ENCODE assay signal across 1 cellular context in the genomic region with DNA sequence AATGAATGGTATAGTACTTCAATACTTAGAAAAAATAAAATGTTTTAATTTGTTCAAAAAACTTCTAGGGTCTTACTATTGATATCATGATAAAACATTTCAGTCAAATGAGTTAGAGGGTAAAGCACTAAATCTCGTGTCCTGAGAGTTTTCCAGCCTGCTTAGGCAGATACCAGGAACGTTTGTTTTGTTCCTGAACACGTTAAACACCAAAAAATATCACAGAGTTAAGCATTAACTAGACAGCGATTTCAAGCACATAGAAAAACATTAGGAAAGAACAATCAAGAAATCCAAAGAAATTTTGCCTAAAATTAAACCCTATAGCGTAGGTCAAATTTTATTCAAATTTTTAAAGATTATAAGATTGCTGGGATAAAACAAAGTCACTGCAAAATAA.
TF ChIP-seq lines count a peak whose summit lies in the region.

No MANE protein-coding gene starts in this region.

TF ChIP-seq in HepG2, 621 proteins besides CTCF, POLR2A, EP300 and RAD21 (continued from another document):
- TF ChIP-seq HNRNPUL1 (IDR thresholded peaks at IDR 0.05; ENCODE audit: low read depth, low read length) = peak; percentile 70; the same call in 1 of the 2 replicates
- TF ChIP-seq, protein P1, sequence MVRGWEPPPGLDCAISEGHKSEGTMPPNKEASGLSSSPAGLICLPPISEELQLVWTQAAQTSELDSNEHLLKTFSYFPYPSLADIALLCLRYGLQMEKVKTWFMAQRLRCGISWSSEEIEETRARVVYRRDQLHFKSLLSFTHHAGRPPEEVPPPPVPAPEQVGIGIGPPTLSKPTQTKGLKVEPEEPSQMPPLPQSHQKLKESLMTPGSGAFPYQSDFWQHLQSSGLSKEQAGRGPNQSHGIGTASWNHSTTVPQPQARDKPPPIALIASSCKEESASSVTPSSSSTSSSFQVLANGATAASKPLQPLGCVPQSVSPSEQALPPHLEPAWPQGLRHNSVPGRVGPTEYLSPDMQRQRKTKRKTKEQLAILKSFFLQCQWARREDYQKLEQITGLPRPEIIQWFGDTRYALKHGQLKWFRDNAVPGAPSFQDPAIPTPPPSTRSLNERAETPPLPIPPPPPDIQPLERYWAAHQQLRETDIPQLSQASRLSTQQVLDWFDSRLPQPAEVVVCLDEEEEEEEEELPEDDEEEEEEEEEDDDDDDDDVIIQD (CRISPR knock-in tag; IDR thresholded peaks at IDR 0.05; ENCODE audit: low read depth) = peak; percentile 85
- TF ChIP-seq GATAD2A (CRISPR knock-in tag; IDR thresholded peaks at IDR 0.05) = peak; percentile 60
- 0 out of 2 replicates have a peak, but pooled peaks have one; percentile 16 for TF ChIP-seq RCOR2 (CRISPR knock-in tag; IDR thresholded peaks at IDR 0.05)
- peak; percentile 49; the same call in 1 of the 2 replicates for TF ChIP-seq SOX5 (CRISPR knock-in tag; IDR thresholded peaks at IDR 0.05; ENCODE audit: borderline replicate concordance)
- TF ChIP-seq, protein P2, sequence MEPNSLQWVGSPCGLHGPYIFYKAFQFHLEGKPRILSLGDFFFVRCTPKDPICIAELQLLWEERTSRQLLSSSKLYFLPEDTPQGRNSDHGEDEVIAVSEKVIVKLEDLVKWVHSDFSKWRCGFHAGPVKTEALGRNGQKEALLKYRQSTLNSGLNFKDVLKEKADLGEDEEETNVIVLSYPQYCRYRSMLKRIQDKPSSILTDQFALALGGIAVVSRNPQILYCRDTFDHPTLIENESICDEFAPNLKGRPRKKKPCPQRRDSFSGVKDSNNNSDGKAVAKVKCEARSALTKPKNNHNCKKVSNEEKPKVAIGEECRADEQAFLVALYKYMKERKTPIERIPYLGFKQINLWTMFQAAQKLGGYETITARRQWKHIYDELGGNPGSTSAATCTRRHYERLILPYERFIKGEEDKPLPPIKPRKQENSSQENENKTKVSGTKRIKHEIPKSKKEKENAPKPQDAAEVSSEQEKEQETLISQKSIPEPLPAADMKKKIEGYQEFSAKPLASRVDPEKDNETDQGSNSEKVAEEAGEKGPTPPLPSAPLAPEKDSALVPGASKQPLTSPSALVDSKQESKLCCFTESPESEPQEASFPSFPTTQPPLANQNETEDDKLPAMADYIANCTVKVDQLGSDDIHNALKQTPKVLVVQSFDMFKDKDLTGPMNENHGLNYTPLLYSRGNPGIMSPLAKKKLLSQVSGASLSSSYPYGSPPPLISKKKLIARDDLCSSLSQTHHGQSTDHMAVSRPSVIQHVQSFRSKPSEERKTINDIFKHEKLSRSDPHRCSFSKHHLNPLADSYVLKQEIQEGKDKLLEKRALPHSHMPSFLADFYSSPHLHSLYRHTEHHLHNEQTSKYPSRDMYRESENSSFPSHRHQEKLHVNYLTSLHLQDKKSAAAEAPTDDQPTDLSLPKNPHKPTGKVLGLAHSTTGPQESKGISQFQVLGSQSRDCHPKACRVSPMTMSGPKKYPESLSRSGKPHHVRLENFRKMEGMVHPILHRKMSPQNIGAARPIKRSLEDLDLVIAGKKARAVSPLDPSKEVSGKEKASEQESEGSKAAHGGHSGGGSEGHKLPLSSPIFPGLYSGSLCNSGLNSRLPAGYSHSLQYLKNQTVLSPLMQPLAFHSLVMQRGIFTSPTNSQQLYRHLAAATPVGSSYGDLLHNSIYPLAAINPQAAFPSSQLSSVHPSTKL (CRISPR knock-in tag; IDR thresholded peaks at IDR 0.05) = peak; percentile 59; the same call in 1 of the 2 replicates
- no peak for TF ChIP-seq HDAC2 (CRISPR knock-in tag; IDR thresholded peaks at IDR 0.05)
- peak; percentile 26; the same call in 1 of the 2 replicates for TF ChIP-seq SAP130 (CRISPR knock-in tag; IDR thresholded peaks at IDR 0.05; ENCODE audit: low read depth)
- TF ChIP-seq, protein P3, sequence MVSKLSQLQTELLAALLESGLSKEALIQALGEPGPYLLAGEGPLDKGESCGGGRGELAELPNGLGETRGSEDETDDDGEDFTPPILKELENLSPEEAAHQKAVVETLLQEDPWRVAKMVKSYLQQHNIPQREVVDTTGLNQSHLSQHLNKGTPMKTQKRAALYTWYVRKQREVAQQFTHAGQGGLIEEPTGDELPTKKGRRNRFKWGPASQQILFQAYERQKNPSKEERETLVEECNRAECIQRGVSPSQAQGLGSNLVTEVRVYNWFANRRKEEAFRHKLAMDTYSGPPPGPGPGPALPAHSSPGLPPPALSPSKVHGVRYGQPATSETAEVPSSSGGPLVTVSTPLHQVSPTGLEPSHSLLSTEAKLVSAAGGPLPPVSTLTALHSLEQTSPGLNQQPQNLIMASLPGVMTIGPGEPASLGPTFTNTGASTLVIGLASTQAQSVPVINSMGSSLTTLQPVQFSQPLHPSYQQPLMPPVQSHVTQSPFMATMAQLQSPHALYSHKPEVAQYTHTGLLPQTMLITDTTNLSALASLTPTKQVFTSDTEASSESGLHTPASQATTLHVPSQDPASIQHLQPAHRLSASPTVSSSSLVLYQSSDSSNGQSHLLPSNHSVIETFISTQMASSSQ (IDR thresholded peaks at IDR 0.05; ENCODE audit: low read depth) = peak; percentile 85
- TF ChIP-seq, protein P3 (CRISPR knock-in tag; IDR thresholded peaks at IDR 0.05; ENCODE audit: borderline replicate concordance) = peak; percentile 79; the same call in 1 of the 2 replicates
- TF ChIP-seq, protein P4, sequence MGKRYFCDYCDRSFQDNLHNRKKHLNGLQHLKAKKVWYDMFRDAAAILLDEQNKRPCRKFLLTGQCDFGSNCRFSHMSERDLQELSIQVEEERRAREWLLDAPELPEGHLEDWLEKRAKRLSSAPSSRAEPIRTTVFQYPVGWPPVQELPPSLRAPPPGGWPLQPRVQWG (CRISPR knock-in tag; IDR thresholded peaks at IDR 0.05; ENCODE audit: borderline replicate concordance, low read depth) = no peak
- TF ChIP-seq HNRNPLL (IDR thresholded peaks at IDR 0.05; ENCODE audit: low read depth, low read length, poor library complexity, severe bottlenecking) = no peak
- TF ChIP-seq ZNF484 (CRISPR knock-in tag; IDR thresholded peaks at IDR 0.05; ENCODE audit: borderline replicate concordance, low read depth) = no peak
- 0 out of 2 replicates have a peak, but pooled peaks have one; percentile 14 for TF ChIP-seq HDAC1 (CRISPR knock-in tag; IDR thresholded peaks at IDR 0.05)
- TF ChIP-seq, protein P5, sequence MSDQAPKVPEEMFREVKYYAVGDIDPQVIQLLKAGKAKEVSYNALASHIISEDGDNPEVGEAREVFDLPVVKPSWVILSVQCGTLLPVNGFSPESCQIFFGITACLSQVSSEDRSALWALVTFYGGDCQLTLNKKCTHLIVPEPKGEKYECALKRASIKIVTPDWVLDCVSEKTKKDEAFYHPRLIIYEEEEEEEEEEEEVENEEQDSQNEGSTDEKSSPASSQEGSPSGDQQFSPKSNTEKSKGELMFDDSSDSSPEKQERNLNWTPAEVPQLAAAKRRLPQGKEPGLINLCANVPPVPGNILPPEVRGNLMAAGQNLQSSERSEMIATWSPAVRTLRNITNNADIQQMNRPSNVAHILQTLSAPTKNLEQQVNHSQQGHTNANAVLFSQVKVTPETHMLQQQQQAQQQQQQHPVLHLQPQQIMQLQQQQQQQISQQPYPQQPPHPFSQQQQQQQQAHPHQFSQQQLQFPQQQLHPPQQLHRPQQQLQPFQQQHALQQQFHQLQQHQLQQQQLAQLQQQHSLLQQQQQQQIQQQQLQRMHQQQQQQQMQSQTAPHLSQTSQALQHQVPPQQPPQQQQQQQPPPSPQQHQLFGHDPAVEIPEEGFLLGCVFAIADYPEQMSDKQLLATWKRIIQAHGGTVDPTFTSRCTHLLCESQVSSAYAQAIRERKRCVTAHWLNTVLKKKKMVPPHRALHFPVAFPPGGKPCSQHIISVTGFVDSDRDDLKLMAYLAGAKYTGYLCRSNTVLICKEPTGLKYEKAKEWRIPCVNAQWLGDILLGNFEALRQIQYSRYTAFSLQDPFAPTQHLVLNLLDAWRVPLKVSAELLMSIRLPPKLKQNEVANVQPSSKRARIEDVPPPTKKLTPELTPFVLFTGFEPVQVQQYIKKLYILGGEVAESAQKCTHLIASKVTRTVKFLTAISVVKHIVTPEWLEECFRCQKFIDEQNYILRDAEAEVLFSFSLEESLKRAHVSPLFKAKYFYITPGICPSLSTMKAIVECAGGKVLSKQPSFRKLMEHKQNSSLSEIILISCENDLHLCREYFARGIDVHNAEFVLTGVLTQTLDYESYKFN (CRISPR knock-in tag; conservative IDR thresholded peaks at IDR 0.05) = peak; percentile 72
- TF ChIP-seq SOX6 (IDR thresholded peaks at IDR 0.05) = no peak
- TF ChIP-seq SOX6 (CRISPR knock-in tag; IDR thresholded peaks at IDR 0.05) = peak; percentile 18; the same call in 1 of the 2 replicates
- TF ChIP-seq, protein P6, sequence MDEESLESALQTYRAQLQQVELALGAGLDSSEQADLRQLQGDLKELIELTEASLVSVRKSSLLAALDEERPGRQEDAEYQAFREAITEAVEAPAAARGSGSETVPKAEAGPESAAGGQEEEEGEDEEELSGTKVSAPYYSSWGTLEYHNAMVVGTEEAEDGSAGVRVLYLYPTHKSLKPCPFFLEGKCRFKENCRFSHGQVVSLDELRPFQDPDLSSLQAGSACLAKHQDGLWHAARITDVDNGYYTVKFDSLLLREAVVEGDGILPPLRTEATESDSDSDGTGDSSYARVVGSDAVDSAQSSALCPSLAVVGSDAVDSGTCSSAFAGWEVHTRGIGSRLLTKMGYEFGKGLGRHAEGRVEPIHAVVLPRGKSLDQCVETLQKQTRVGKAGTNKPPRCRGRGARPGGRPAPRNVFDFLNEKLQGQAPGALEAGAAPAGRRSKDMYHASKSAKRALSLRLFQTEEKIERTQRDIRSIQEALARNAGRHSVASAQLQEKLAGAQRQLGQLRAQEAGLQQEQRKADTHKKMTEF (CRISPR knock-in tag; IDR thresholded peaks at IDR 0.05) = 0 out of 2 replicates have a peak, but pooled peaks have one; percentile 21
- TF ChIP-seq ELF3 (CRISPR knock-in tag; IDR thresholded peaks at IDR 0.05) = peak; percentile 57; the same call in 1 of the 2 replicates
- TF ChIP-seq HMG20A (CRISPR knock-in tag; IDR thresholded peaks at IDR 0.05; ENCODE audit: borderline replicate concordance) = peak; percentile 51; the same call in 1 of the 2 replicates
- TF ChIP-seq, protein P7, sequence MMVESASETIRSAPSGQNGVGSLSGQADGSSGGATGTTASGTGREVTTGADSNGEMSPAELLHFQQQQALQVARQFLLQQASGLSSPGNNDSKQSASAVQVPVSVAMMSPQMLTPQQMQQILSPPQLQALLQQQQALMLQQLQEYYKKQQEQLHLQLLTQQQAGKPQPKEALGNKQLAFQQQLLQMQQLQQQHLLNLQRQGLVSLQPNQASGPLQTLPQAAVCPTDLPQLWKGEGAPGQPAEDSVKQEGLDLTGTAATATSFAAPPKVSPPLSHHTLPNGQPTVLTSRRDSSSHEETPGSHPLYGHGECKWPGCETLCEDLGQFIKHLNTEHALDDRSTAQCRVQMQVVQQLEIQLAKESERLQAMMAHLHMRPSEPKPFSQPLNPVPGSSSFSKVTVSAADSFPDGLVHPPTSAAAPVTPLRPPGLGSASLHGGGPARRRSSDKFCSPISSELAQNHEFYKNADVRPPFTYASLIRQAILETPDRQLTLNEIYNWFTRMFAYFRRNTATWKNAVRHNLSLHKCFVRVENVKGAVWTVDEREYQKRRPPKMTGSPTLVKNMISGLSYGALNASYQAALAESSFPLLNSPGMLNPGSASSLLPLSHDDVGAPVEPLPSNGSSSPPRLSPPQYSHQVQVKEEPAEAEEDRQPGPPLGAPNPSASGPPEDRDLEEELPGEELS (CRISPR knock-in tag; IDR thresholded peaks at IDR 0.05) = 0 out of 2 replicates have a peak, but pooled peaks have one; percentile 23
- TF ChIP-seq RBFOX2 (IDR thresholded peaks at IDR 0.05; ENCODE audit: low read depth, low read length) = 0 out of 2 replicates have a peak, but pooled peaks have one; percentile 18
- no peak for TF ChIP-seq BRCA1 (CRISPR knock-in tag; IDR thresholded peaks at IDR 0.05)
- TF ChIP-seq KDM6A (CRISPR knock-in tag; IDR thresholded peaks at IDR 0.05; ENCODE audit: low read depth) = 0 out of 2 replicates have a peak, but pooled peaks have one; percentile 25
- TF ChIP-seq, protein P8, sequence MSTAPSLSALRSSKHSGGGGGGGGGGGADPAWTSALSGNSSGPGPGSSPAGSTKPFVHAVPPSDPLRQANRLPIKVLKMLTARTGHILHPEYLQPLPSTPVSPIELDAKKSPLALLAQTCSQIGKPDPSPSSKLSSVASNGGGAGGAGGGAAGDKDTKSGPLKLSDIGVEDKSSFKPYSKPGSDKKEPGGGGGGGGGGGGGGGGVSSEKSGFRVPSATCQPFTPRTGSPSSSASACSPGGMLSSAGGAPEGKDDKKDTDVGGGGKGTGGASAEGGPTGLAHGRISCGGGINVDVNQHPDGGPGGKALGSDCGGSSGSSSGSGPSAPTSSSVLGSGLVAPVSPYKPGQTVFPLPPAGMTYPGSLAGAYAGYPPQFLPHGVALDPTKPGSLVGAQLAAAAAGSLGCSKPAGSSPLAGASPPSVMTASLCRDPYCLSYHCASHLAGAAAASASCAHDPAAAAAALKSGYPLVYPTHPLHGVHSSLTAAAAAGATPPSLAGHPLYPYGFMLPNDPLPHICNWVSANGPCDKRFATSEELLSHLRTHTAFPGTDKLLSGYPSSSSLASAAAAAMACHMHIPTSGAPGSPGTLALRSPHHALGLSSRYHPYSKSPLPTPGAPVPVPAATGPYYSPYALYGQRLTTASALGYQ (CRISPR knock-in tag; IDR thresholded peaks at IDR 0.05) = no peak; the same call in 1 of the 2 replicates
